In the genomic region with DNA sequence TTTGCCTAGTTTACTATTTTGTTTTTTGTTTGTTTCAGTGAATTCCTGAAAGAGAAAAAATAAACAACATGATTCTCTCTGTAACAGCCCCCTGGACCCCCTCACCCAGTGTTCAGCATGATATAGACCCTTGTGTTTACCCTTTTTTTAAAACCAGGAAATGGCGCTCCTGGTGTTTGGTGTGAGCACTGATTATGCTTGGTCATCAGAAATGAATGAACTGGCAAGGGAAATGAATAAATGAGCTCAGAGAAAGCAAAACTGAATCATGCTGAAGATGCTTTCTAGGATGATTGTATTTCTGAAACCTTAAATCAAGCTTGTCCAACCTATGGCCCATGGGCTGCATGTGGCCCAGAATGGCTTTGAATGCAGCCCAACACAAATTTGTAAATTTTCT, we compare ENCODE assay signal across 2 cellular contexts.
A peak's percentile ranks its signal among the peaks of the same experiment; 100 is the strongest.
TF ChIP-seq lines count a peak whose summit lies in the region.

No MANE protein-coding gene starts in this region.

TF ChIP-seq in HepG2, 621 proteins besides CTCF, POLR2A, EP300 and RAD21:
- peak; percentile 89 for TF ChIP-seq MAFF (IDR thresholded peaks at IDR 0.05; ENCODE audit: low read depth, low read length)
- TF ChIP-seq MAFK (conservative IDR thresholded peaks at IDR 0.05 in 1 of 2, IDR thresholded peaks at IDR 0.05 in 1 of 2; ENCODE audit: low read length in 2 of 2) = peak; percentile 91
- TF ChIP-seq ZNF431 (CRISPR knock-in tag; IDR thresholded peaks at IDR 0.05; ENCODE audit: borderline replicate concordance, low read depth) = no peak

TF ChIP-seq in H1, 55 proteins besides CTCF, POLR2A, EP300 and RAD21:
- TF ChIP-seq TCF12 (IDR thresholded peaks at IDR 0.05; ENCODE audit: low read depth, low read length) (no peak), MAFK (IDR thresholded peaks at IDR 0.05; ENCODE audit: low read depth, low read length) (peak; percentile 61)
